In the genomic region with DNA sequence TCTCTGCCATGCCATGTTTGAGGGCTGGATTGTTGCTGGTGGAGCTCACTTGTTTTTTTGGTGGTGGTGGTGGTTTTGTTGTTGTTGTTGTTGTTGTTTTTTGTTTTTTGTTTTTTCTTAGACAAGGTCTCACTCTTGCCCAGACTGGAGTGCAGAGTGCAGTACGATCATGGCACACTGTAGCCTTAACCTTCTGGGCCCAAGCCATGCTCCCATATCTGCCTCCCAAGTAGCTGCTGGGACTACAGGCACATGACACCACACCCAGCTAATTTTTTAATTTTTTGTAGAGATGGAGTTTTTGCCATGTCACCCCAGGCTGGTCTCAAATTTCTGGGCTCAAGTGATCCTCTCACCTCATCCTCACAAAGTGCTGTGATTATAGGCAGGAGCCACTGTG, we compare ENCODE assay signal across 19 cellular contexts. TPM values are rescaled to one million over a fixed set of nuclear protein-coding genes. Genes with fewer than 3 reads are reported as not detected.
A peak's percentile ranks its signal among the peaks of the same experiment; 100 is the strongest.
DNase-seq lines count a peak whose midpoint lies in the region; ATAC-seq and TF ChIP-seq lines count a peak whose summit lies in the region.
"Had no signal": no experiment of that assay in that cellular context is flagged by ENCODE, and none has a peak within 500 bp of the region (broad histone marks: within the 10 kb centered on the region; RNA-seq: fewer than 3 reads in every experiment).

No MANE protein-coding gene starts in this region.

- POLR2A ChIA-PET in activated CD8-positive, alpha-beta T cell treated with anti-CD3 and anti-CD28 coated beads, Interleukin-2, amount 10 ng/mL, durations not matched to agents 7 days and 5 days (lab: Charles Lee) = interaction anchor here (0.7 to 1.0 kb wide), 2 partner anchors 69 to 156 kb away, joined by 3 read pairs; no protein-coding TSS in a partner anchor
- POLR2A ChIA-PET in activated CD8-positive, alpha-beta T cell treated with anti-CD3 and anti-CD28 coated beads for 36 hours (lab: Charles Lee) = interaction anchor here (0.7 to 1.1 kb wide), 3 partner anchors 155 to 563 kb away, joined by 3 to 4 read pairs (median 3); no protein-coding TSS in a partner anchor

- peaks cover 11% of the 10 kb centered on the region for H3K4me1 Mint-ChIP-seq in activated CD8-positive, alpha-beta T cell treated with anti-CD3 and anti-CD28 coated beads, Interleukin-2, amount 10 ng/mL, durations not matched to agents 7 days and 5 days (ENCODE audit: low read depth)
- peaks cover 4% of the 10 kb centered on the region for H3K4me1 Mint-ChIP-seq in activated CD8-positive, alpha-beta T cell treated with anti-CD3 and anti-CD28 coated beads for 36 hours (ENCODE audit: low read depth)

- intact Hi-C loops in activated CD8-positive, alpha-beta T cell treated with anti-CD3 and anti-CD28 coated beads for 36 hours (cut with micrococcal nuclease) = loop anchor here (1.0 kb wide), 1 partner anchor 157 kb away; no protein-coding TSS in a partner anchor
- intact Hi-C loops in left ventricle myocardium inferior (cut with micrococcal nuclease) = loop anchor here (1.0 kb wide), 1 partner anchor 157 kb away; no protein-coding TSS in a partner anchor

- H3K36me3 Mint-ChIP-seq in activated CD8-positive, alpha-beta T cell treated with anti-CD3 and anti-CD28 coated beads, Interleukin-2, amount 10 ng/mL, durations not matched to agents 7 days and 5 days (ENCODE audit: low read depth) = peaks cover 59% of the 10 kb centered on the region
- H3K36me3 Mint-ChIP-seq in activated CD8-positive, alpha-beta T cell treated with anti-CD3 and anti-CD28 coated beads for 36 hours (ENCODE audit: low read depth) = peaks cover 60% of the 10 kb centered on the region

- H3K4me3 ChIP-seq in SJSA1 (no peak overlapping the region), left ventricle myocardium inferior (no peak overlapping the region), skeletal muscle tissue (ENCODE audit: low read length in 3 of 3) (no peak overlapping the region), Peyer's patch (no peak overlapping the region)
- H3K4me3 ChIP-seq: BLaER1, heart right ventricle, prostate gland, tibial artery had no signal

- CTCF ChIA-PET in activated CD8-positive, alpha-beta T cell treated with anti-CD3 and anti-CD28 coated beads, Interleukin-2, amount 10 ng/mL, durations not matched to agents 7 days and 5 days (lab: Charles Lee) = interaction anchor here (0.7 to 11.2 kb wide), 21 partner anchors 10 to 249 kb away, joined by 3 to 176 read pairs (median 7); a partner anchor contains a TSS
- CTCF ChIA-PET in activated CD8-positive, alpha-beta T cell treated with anti-CD3 and anti-CD28 coated beads for 36 hours (lab: Charles Lee) = interaction anchor here (0.8 to 10.9 kb wide), 13 partner anchors 9 to 171 kb away, joined by 3 to 164 read pairs (median 5); no protein-coding TSS in a partner anchor

- peak overlapping the region in 2 of 3 donors; percentile 1 to 26 for H3K9ac ChIP-seq in skeletal muscle tissue (ENCODE audit: low read depth in 1 of 3, low read length in 3 of 3)
- H3K9ac ChIP-seq: BLaER1 had no signal

- H3K9me3 ChIP-seq in SJSA1 (replicated peaks) (no peaks in the 10 kb centered on the region), left ventricle myocardium inferior (replicated peaks) (no peaks in the 10 kb centered on the region), skeletal muscle tissue (ENCODE audit: control insufficient read depth in 3 of 3, low read length in 3 of 3) (no peaks in the 10 kb centered on the region), Peyer's patch (no peaks in the 10 kb centered on the region)
- H3K9me3 ChIP-seq: BLaER1, heart right ventricle, prostate gland, tibial artery had no signal

- no peak for DNase-seq in activated CD8-positive, alpha-beta T cell treated with anti-CD3 and anti-CD28 coated beads, Interleukin-2, amount 10 ng/mL, durations not matched to agents 7 days and 5 days
- DNase-seq in activated CD8-positive, alpha-beta T cell treated with anti-CD3 and anti-CD28 coated beads for 36 hours = no peak
- DNase-seq in SJSA1 (ENCODE audit: low read depth in 1 of 2, low spot score in 2 of 2) (peak in 1 of 2 experiments; percentile 7), left ventricle myocardium inferior (no peak), Peyer's patch (no peak), HK-2 (ENCODE audit: unreplicated experiment) (no peak)
- DNase-seq in stimulated activated CD4-positive, alpha-beta T cell treated with anti-CD3 and anti-CD28 coated beads, Interleukin-1b, Interleukin-23, amount 100 ng/mL, for 48 hours = no peak
- DNase-seq: GOT3, NCI-H187 treated with DMSO at 0.1 percent for 48 hours had no signal

- H3K27me3 Mint-ChIP-seq in activated CD8-positive, alpha-beta T cell treated with anti-CD3 and anti-CD28 coated beads, Interleukin-2, amount 10 ng/mL, durations not matched to agents 7 days and 5 days (ENCODE audit: low read depth) = no peaks in the 10 kb centered on the region
- no peaks in the 10 kb centered on the region for H3K27me3 Mint-ChIP-seq in activated CD8-positive, alpha-beta T cell treated with anti-CD3 and anti-CD28 coated beads for 36 hours
- H3K27me3 Mint-ChIP-seq: activated naive CD8-positive, alpha-beta T cell treated with anti-CD3 and anti-CD28 coated beads for 36 hours; brain had no signal

- H3K36me3 ChIP-seq in SJSA1 = peaks cover 58% of the 10 kb centered on the region
- peaks cover 70% of the 10 kb centered on the region for H3K36me3 ChIP-seq in left ventricle myocardium inferior
- H3K36me3 ChIP-seq in skeletal muscle tissue (ENCODE audit: control insufficient read depth in 3 of 3, insufficient read depth in 3 of 3, low read length in 3 of 3) = peaks cover 18 to 33% (median 33%) of the 10 kb centered on the region in 3 donors
- peaks cover 0 to 70% (median 0%) of the 10 kb centered on the region in 3 donors for H3K36me3 ChIP-seq in Peyer's patch

- H3K27ac ChIP-seq in SJSA1 (peak overlapping the region; percentile 99), left ventricle myocardium inferior (replicated peaks) (peak overlapping the region; percentile 54), skeletal muscle tissue (ENCODE audit: low read depth, low read length) (no peak overlapping the region), Peyer's patch (no peak overlapping the region)
- H3K27ac ChIP-seq: BLaER1, prostate gland, tibial artery had no signal

- no peak for TF ChIP-seq POLR2A in Peyer's patch (IDR thresholded peaks at IDR 0.05)

- TF ChIP-seq CTCF in activated CD8-positive, alpha-beta T cell treated with anti-CD3 and anti-CD28 coated beads for 36 hours (IDR thresholded peaks at IDR 0.05) = no peak
- TF ChIP-seq CTCF in left ventricle myocardium inferior (IDR thresholded peaks at IDR 0.05; ENCODE audit: borderline replicate concordance) = no peak
- no peak for TF ChIP-seq CTCF in Peyer's patch (IDR thresholded peaks at IDR 0.05)

- H3K27ac Mint-ChIP-seq in activated CD8-positive, alpha-beta T cell treated with anti-CD3 and anti-CD28 coated beads, Interleukin-2, amount 10 ng/mL, durations not matched to agents 7 days and 5 days = peak overlapping the region; percentile 48
- H3K27ac Mint-ChIP-seq in activated CD8-positive, alpha-beta T cell treated with anti-CD3 and anti-CD28 coated beads for 36 hours = no peak overlapping the region
- H3K27ac Mint-ChIP-seq: activated naive CD8-positive, alpha-beta T cell treated with anti-CD3 and anti-CD28 coated beads for 36 hours; activated T-helper 1 cell treated with anti-CD3 and anti-CD28 coated beads, Interleukin-12 subunit alpha, Interleukin-12 subunit beta, Interleukin-2, Interleukin-4 antibody, amounts not matched to agents 30 ng/mL and 10 ng/mL and 1 ng/mL, durations not matched to agents 14 hours and 24 hours and 36 hours had no signal

- H3K4me1 ChIP-seq in SJSA1 (replicated peaks) (peaks cover 38% of the 10 kb centered on the region), left ventricle myocardium inferior (peaks cover 33% of the 10 kb centered on the region), skeletal muscle tissue (ENCODE audit: control insufficient read depth in 3 of 3, insufficient read depth in 3 of 3, low read length in 3 of 3) (peaks cover 11 to 19% (median 18%) of the 10 kb centered on the region in 3 donors), Peyer's patch (no peaks in the 10 kb centered on the region)
- H3K4me1 ChIP-seq: prostate gland, tibial artery had no signal

- H3K27me3 ChIP-seq in SJSA1 (replicated peaks) = no peaks in the 10 kb centered on the region
- no peaks in the 10 kb centered on the region for H3K27me3 ChIP-seq in left ventricle myocardium inferior (ENCODE audit: low read depth)
- no peaks in the 10 kb centered on the region for H3K27me3 ChIP-seq in skeletal muscle tissue (ENCODE audit: control insufficient read depth in 3 of 3, insufficient read depth in 3 of 3, low read length in 3 of 3)
- no peaks in the 10 kb centered on the region for H3K27me3 ChIP-seq in Peyer's patch
- H3K27me3 ChIP-seq: BLaER1, heart right ventricle, tibial artery had no signal

- no peak for ATAC-seq in activated CD8-positive, alpha-beta T cell treated with anti-CD3 and anti-CD28 coated beads, Interleukin-2, amount 10 ng/mL, durations not matched to agents 7 days and 5 days
- ATAC-seq in activated CD8-positive, alpha-beta T cell treated with anti-CD3 and anti-CD28 coated beads for 36 hours = no peak

- no peak overlapping the region for H3K4me3 Mint-ChIP-seq in activated CD8-positive, alpha-beta T cell treated with anti-CD3 and anti-CD28 coated beads, Interleukin-2, amount 10 ng/mL, durations not matched to agents 7 days and 5 days
- no peak overlapping the region for H3K4me3 Mint-ChIP-seq in activated CD8-positive, alpha-beta T cell treated with anti-CD3 and anti-CD28 coated beads for 36 hours
- H3K4me3 Mint-ChIP-seq: activated naive CD8-positive, alpha-beta T cell treated with anti-CD3 and anti-CD28 coated beads for 36 hours; activated T-helper 1 cell treated with anti-CD3 and anti-CD28 coated beads, Interleukin-12 subunit alpha, Interleukin-12 subunit beta, Interleukin-2, Interleukin-4 antibody, amounts not matched to agents 30 ng/mL and 10 ng/mL and 1 ng/mL, durations not matched to agents 14 hours and 24 hours and 36 hours; brain; mesothelial cell of epicardium; nephron progenitor cell had no signal

- no peaks in the 10 kb centered on the region for H3K9me3 Mint-ChIP-seq in activated CD8-positive, alpha-beta T cell treated with anti-CD3 and anti-CD28 coated beads, Interleukin-2, amount 10 ng/mL, durations not matched to agents 7 days and 5 days (ENCODE audit: insufficient read depth)
- no peaks in the 10 kb centered on the region for H3K9me3 Mint-ChIP-seq in activated CD8-positive, alpha-beta T cell treated with anti-CD3 and anti-CD28 coated beads for 36 hours
- H3K9me3 Mint-ChIP-seq: activated naive CD8-positive, alpha-beta T cell treated with anti-CD3 and anti-CD28 coated beads for 36 hours; activated T-helper 1 cell treated with anti-CD3 and anti-CD28 coated beads, Interleukin-12 subunit alpha, Interleukin-12 subunit beta, Interleukin-2, Interleukin-4 antibody, amounts not matched to agents 30 ng/mL and 10 ng/mL and 1 ng/mL, durations not matched to agents 14 hours and 24 hours and 36 hours; brain; mesothelial cell of epicardium; nephron progenitor cell had no signal

RNA-seq across cellular contexts. Expression of a gene that starts 53.5 kb away (rescaled TPM):
- total RNA-seq in activated CD8-positive, alpha-beta T cell treated with anti-CD3 and anti-CD28 coated beads, Interleukin-2, amount 10 ng/mL, durations not matched to agents 7 days and 5 days = 10 to 100 TPM; 61.3 to 63.5 TPM
- total RNA-seq in activated CD8-positive, alpha-beta T cell treated with anti-CD3 and anti-CD28 coated beads for 36 hours = 10 to 100 TPM; 57.6 to 58.3 TPM
- total RNA-seq in SJSA1 (2014; rRNA removed; shearing (Covaris generic)) = 9.9 and 10.8 TPM in 2 replicates
- total RNA-seq in left ventricle myocardium inferior = 24.7 TPM
- 20.9 TPM for total RNA-seq in skeletal muscle tissue
- 100 to 1,000 TPM in 2 of 4 donors, 10 to 100 TPM in 2; 48.2 to 159 (median 88.2) TPM for total RNA-seq in Peyer's patch

Comparison
In these comparisons a context has a peak if more than half of its experiments do, and no peak if none do; other contexts are left out.
1. H3K27ac ChIP-seq: peak in SJSA1 (single experiment) and left ventricle myocardium inferior (single experiment); none in skeletal muscle tissue (single experiment) and Peyer's patch (0 of 4).